Comparison of ENCODE assay signal across 18 cellular contexts in the genomic region with DNA sequence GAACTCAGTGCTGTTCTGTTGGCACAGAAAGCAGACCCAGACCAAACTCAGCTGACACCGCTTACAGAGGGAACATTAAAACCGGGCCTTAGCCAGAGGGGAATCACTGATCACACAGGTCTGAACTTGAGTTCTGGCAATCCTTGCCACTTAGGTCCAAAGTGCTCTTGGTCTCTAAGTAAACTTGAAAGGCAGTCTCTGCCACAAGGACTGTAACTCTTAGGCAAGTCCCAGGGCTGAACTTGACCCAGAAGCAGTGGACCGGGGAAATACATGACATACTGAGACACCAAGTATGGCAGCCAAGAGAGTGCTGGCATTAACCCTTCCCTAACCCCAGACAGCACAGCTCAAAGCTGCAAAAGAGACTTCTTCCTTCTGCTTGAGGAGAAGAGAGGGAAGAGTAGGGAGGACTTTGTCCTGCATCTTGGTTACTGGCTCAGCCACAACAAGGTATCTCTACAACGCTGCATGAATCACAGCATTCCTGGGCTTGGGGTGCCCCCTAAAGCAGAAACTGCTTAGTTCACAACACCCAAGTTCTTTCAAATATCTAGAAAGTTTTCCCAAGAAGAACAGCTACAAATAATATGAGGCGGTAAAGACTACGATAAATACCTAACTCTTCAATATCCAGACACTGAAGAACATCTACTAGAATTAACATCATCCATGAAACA. TPM values are rescaled to one million over a fixed set of nuclear protein-coding genes. Genes with fewer than 3 reads are reported as not detected.
A peak's percentile ranks its signal among the peaks of the same experiment; 100 is the strongest.
DNase-seq lines count a peak whose midpoint lies in the region; ATAC-seq, FAIRE-seq and TF ChIP-seq lines count a peak whose summit lies in the region.
"Had no signal": no experiment of that assay in that cellular context is flagged by ENCODE, and none has a peak within 500 bp of the region (broad histone marks: within the 10 kb centered on the region; RNA-seq: fewer than 3 reads in every experiment).

No MANE protein-coding gene starts in this region.

- peaks cover 17% of the 10 kb centered on the region for H3K9me3 Mint-ChIP-seq in activated CD4-positive, alpha-beta T cell treated with anti-CD3 and anti-CD28 coated beads, Interleukin-2, amount 10 ng/mL, durations not matched to agents 7 days and 5 days

- CTCF ChIA-PET in activated CD4-positive, alpha-beta T cell treated with anti-CD3 and anti-CD28 coated beads, Interleukin-2, amount 10 ng/mL, durations not matched to agents 7 days and 5 days (lab: Charles Lee): no interaction called here

- FAIRE-seq in bronchial epithelial cell (lab: Jason Lieb, UNC): peak; percentile 55
- FAIRE-seq: HTR-8/SVneo had no signal

- no peaks in the 10 kb centered on the region for H3K27me3 Mint-ChIP-seq in activated CD4-positive, alpha-beta T cell treated with anti-CD3 and anti-CD28 coated beads, Interleukin-2, amount 10 ng/mL, durations not matched to agents 7 days and 5 days
- H3K27me3 Mint-ChIP-seq: activated B cell treated with CpG ODN at 0.5 μM for 24 hours; CD8-positive, alpha-beta memory T cell had no signal

- no peaks in the 10 kb centered on the region for H3K36me3 Mint-ChIP-seq in activated CD4-positive, alpha-beta T cell treated with anti-CD3 and anti-CD28 coated beads, Interleukin-2, amount 10 ng/mL, durations not matched to agents 7 days and 5 days (ENCODE audit: low read depth)
- H3K36me3 Mint-ChIP-seq: CD8-positive, alpha-beta memory T cell had no signal

- H3K9me3 ChIP-seq in left ventricle myocardium inferior (replicated peaks): peaks cover 7% of the 10 kb centered on the region
- peaks cover 3% of the 10 kb centered on the region for H3K9me3 ChIP-seq in aorta (ENCODE audit: control insufficient read depth, low read length)

- 82% methylated on average over 6 of the region's 6 CpGs for whole genome bisulfite sequencing in aorta, 2 donors

- TF ChIP-seq CTCF in left ventricle myocardium inferior (IDR thresholded peaks at IDR 0.05; ENCODE audit: borderline replicate concordance) (peak; percentile 18), bronchial epithelial cell (IDR thresholded peaks at IDR 0.05; ENCODE audit: insufficient read depth, low read length, severe bottlenecking) (no peak)

- H3K36me3 ChIP-seq in left ventricle myocardium inferior (no peaks in the 10 kb centered on the region), bronchial epithelial cell (ENCODE audit: control insufficient read depth, insufficient read depth, low read length) (no peaks in the 10 kb centered on the region), aorta (ENCODE audit: control insufficient read depth in 1 of 2, insufficient read depth in 2 of 2, low read length in 1 of 2) (no peaks in the 10 kb centered on the region)
- H3K36me3 ChIP-seq: Peyer's patch had no signal

- H3K27me3 ChIP-seq in left ventricle myocardium inferior (ENCODE audit: low read depth) (no peaks in the 10 kb centered on the region), bronchial epithelial cell (ENCODE audit: control insufficient read depth, insufficient read depth, low read length) (no peaks in the 10 kb centered on the region), aorta (ENCODE audit: control insufficient read depth in 1 of 2, insufficient read depth in 2 of 2, low read length in 1 of 2) (no peaks in the 10 kb centered on the region)
- H3K27me3 ChIP-seq: Peyer's patch had no signal

- POLR2A ChIA-PET in activated CD4-positive, alpha-beta T cell treated with anti-CD3 and anti-CD28 coated beads, Interleukin-2, amount 10 ng/mL, durations not matched to agents 7 days and 5 days (lab: Charles Lee): no interaction called here

- intact Hi-C loops in left ventricle myocardium inferior (cut with micrococcal nuclease): no loop called here
- intact Hi-C loops in Right ventricle myocardium superior (cut with DNase I): no loop called here
- intact Hi-C loops in aorta (cut with DNase I): no loop called here

- no peaks in the 10 kb centered on the region for H3K4me1 ChIP-seq in left ventricle myocardium inferior
- no peaks in the 10 kb centered on the region for H3K4me1 ChIP-seq in aorta (ENCODE audit: control insufficient read depth in 1 of 2, insufficient read depth in 2 of 2, low read length in 2 of 2)
- H3K4me1 ChIP-seq: Peyer's patch had no signal

- ATAC-seq in Right ventricle myocardium superior (ENCODE audit: poor library complexity) (no peak), aorta (ENCODE audit: low FRiP score) (peak; percentile 26)

- no peak overlapping the region for H3K4me3 ChIP-seq in left ventricle myocardium inferior
- no peak overlapping the region for H3K4me3 ChIP-seq in bronchial epithelial cell (ENCODE audit: low read depth, low read length)
- H3K4me3 ChIP-seq in aorta (ENCODE audit: low read length in 2 of 2): no peak overlapping the region
- H3K4me3 ChIP-seq: Peyer's patch had no signal

- no peak overlapping the region for H3K4me3 Mint-ChIP-seq in activated CD4-positive, alpha-beta T cell treated with anti-CD3 and anti-CD28 coated beads, Interleukin-2, amount 10 ng/mL, durations not matched to agents 7 days and 5 days
- H3K4me3 Mint-ChIP-seq: activated B cell treated with CpG ODN at 0.5 μM for 24 hours; CD8-positive, alpha-beta memory T cell; immature natural killer cell had no signal

- no peak overlapping the region for H3K27ac ChIP-seq in left ventricle myocardium inferior (replicated peaks)
- no peak overlapping the region for H3K27ac ChIP-seq in aorta (ENCODE audit: low read depth in 1 of 2, low read length in 2 of 2)
- H3K27ac ChIP-seq: Peyer's patch had no signal

- no peaks in the 10 kb centered on the region for H3K4me1 Mint-ChIP-seq in activated CD4-positive, alpha-beta T cell treated with anti-CD3 and anti-CD28 coated beads, Interleukin-2, amount 10 ng/mL, durations not matched to agents 7 days and 5 days
- H3K4me1 Mint-ChIP-seq: activated B cell treated with CpG ODN at 0.5 μM for 24 hours; CD8-positive, alpha-beta memory T cell; immature natural killer cell had no signal

- DNase-seq in left ventricle myocardium inferior: no peak
- DNase-seq in Right ventricle myocardium superior: no peak
- peak; percentile 6 for DNase-seq in bronchial epithelial cell (ENCODE audit: low read depth)
- peak; percentile 9 for DNase-seq in kidney tubule cell (ENCODE audit: low spot score)
- no peak for DNase-seq in aorta
- DNase-seq in epidermal melanocyte (ENCODE audit: insufficient read length, low spot score): no peak
- no peak for DNase-seq in activated CD4-positive, alpha-beta T cell treated with anti-CD3 and anti-CD28 coated beads, Interleukin-2, amount 10 ng/mL, durations not matched to agents 7 days and 5 days
- DNase-seq in DMS114 treated with DMSO at 0.1 percent for 48 hours (lab: John Stamatoyannopoulos, UW; ENCODE audit: unreplicated experiment): no peak
- DNase-seq: activated B cell treated with CpG ODN at 0.5 μM for 24 hours; activated CD8-positive, alpha-beta memory T cell treated with anti-CD3 and anti-CD28 coated beads for 24 hours; CD8-positive, alpha-beta memory T cell; cerebellar nuclear complex; GDM1; immature natural killer cell; NCI-H2029 treated with DMSO at 0.1 percent for 48 hours; Peyer's patch; retina had no signal

- no peak overlapping the region for H3K27ac Mint-ChIP-seq in activated CD4-positive, alpha-beta T cell treated with anti-CD3 and anti-CD28 coated beads, Interleukin-2, amount 10 ng/mL, durations not matched to agents 7 days and 5 days
- H3K27ac Mint-ChIP-seq: activated B cell treated with CpG ODN at 0.5 μM for 24 hours; CD8-positive, alpha-beta memory T cell; immature natural killer cell had no signal

RNA-seq across cellular contexts. Expression of gene NAALADL2, which starts 32.5 kb away (rescaled TPM):
- 5.8 TPM for total RNA-seq in left ventricle myocardium inferior
- 2.2 TPM for total RNA-seq in Right ventricle myocardium superior
- total RNA-seq in bronchial epithelial cell: 1.1 and 1.4 TPM in 2 replicates
- 10 to 100 TPM; 19.0 to 29.8 TPM for total RNA-seq in aorta
- polyA plus RNA-seq in aorta: 1 to 10 TPM; 4.3 to 4.7 TPM
- not detected for total RNA-seq in activated CD4-positive, alpha-beta T cell treated with anti-CD3 and anti-CD28 coated beads, Interleukin-2, amount 10 ng/mL, durations not matched to agents 7 days and 5 days
- total RNA-seq: activated B cell treated with CpG ODN at 0.5 μM for 24 hours; CD8-positive, alpha-beta memory T cell had no signal
- polyA plus RNA-seq: CD8-positive, alpha-beta memory T cell had no signal

Comparison
In these comparisons a context has a peak if more than half of its experiments do, and no peak if none do; other contexts are left out.
1. DNase-seq: peak in bronchial epithelial cell (single experiment) and kidney tubule cell (single experiment); none in left ventricle myocardium inferior (single experiment), Right ventricle myocardium superior (single experiment), aorta (0 of 2), epidermal melanocyte (single experiment), activated CD4-positive, alpha-beta T cell treated with anti-CD3 and anti-CD28 coated beads, Interleukin-2, amount 10 ng/mL, durations not matched to agents 7 days and 5 days (single experiment) and DMS114 treated with DMSO at 0.1 percent for 48 hours (single experiment).